10 cellular contexts compared by ENCODE assay signal in genomic region chr1:160300173-160300572, GRCh38.
"Had no signal": no experiment of that assay in that cellular context is flagged by ENCODE, and none has a peak within 500 bp of the region (broad histone marks: within the 10 kb centered on the region; RNA-seq: fewer than 3 reads in every experiment).

No MANE protein-coding gene starts in this region.

- FAIRE-seq: HepG2 had no signal

- H3K4me1 Mint-ChIP-seq: IgD-negative memory B cell had no signal

- H3K4me1 ChIP-seq: HAP-1 had no signal

- H3K9me3 Mint-ChIP-seq: IgD-negative memory B cell had no signal

- H3K27me3 Mint-ChIP-seq: IgD-negative memory B cell had no signal

- DNase-seq: GM23248, GOT3, H7, KBM-7 had no signal

- H2AFZ ChIP-seq: GM23248 had no signal

- H3K4me3 Mint-ChIP-seq: IgD-negative memory B cell had no signal

- H3K4me2 ChIP-seq: KMS-11 had no signal

- H3K27ac Mint-ChIP-seq: IgD-negative memory B cell had no signal

- H3K9me3 ChIP-seq: HAP-1 had no signal

- H3K27ac ChIP-seq: GM23248, HL-60, KMS-11 had no signal

- ATAC-seq: HCT116, HepG2 had no signal

- H3K4me3 ChIP-seq: GM23248, HAP-1 had no signal
